In the genomic region with DNA sequence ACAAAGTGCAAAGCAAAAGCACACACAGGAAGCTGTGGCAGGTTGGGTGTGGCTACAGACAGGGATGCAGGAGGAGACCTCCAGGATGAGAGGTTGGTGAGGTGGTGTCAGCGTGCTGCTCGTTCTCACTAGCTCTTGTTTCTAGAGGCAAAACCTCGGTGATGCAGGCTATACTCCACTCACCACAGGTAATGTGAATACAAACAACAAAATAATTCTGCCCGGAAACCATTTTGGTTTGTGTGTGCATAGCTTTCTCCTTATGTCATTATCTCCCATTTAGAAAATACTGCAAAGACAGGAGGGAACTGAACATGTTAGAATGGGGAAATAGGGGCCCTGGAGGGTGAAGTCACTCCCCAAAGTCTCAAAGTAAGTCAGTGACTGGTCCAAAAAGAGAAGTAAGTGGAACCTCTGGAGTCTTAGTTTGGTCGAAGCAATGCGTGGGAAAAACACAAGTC, we compare ENCODE assay signal across 8 cellular contexts. TPM values are rescaled to one million over a fixed set of nuclear protein-coding genes. Genes with fewer than 3 reads are reported as not detected.
A peak's percentile ranks its signal among the peaks of the same experiment; 100 is the strongest.
DNase-seq lines count a peak whose midpoint lies in the region; ATAC-seq lines count a peak whose summit lies in the region.

No MANE protein-coding gene starts in this region.

- no CpG with 5 or more reads among the region's 6 CpGs for WGBS in mesendoderm (ENCODE audit: extremely low coverage, insufficient coverage, low lambda C conversion rate)

- DNase-seq in GF-D8 (lab: John Stamatoyannopoulos, UW) = peak; percentile 83
- peak; percentile 89 to 92 for DNase-seq in Kasumi-1 (lab: John Stamatoyannopoulos, UW)
- peak; percentile 49 for DNase-seq in activated CD4-positive, alpha-beta T cell treated with anti-CD3 and anti-CD28 coated beads for 48 hours
- DNase-seq in mesendoderm = peak; percentile 26
- no peak for DNase-seq in dedifferentiated amniotic fluid mesenchymal stem cell (ENCODE audit: extremely low spot score)
- DNase-seq in LoVo (ENCODE audit: low spot score) = no peak
- no peak for DNase-seq in GOT3 (lab: John Stamatoyannopoulos, UW)

- H3K4me3 ChIP-seq in mesendoderm (ENCODE audit: low read length) = no peak overlapping the region

- no peak overlapping the region for H3K23ac ChIP-seq in mesendoderm (ENCODE audit: low read length)

- H3K27me3 ChIP-seq in mesendoderm (ENCODE audit: insufficient read depth, low read length, poor library complexity) = no peaks in the 10 kb centered on the region

- H3K4ac ChIP-seq in mesendoderm (ENCODE audit: low read depth, low read length) = no peak overlapping the region

- H3K79me1 ChIP-seq in mesendoderm (ENCODE audit: low read length) = no peaks in the 10 kb centered on the region

- ATAC-seq in HG02763 (IDR thresholded peaks at IDR 0.05; ENCODE audit: unreplicated experiment) = no peak

- no peak overlapping the region for H2AK5ac ChIP-seq in mesendoderm (ENCODE audit: low read length)

- H3K9ac ChIP-seq in mesendoderm (ENCODE audit: low read length) = no peak overlapping the region

- H3K27ac ChIP-seq in mesendoderm (ENCODE audit: low read depth, low read length) = no peak overlapping the region

- no peak overlapping the region for H3K18ac ChIP-seq in mesendoderm (ENCODE audit: low read length)

- H2BK15ac ChIP-seq in mesendoderm (replicated peaks; ENCODE audit: low read depth) = no peak overlapping the region

- no peaks in the 10 kb centered on the region for H3K36me3 ChIP-seq in mesendoderm (ENCODE audit: control insufficient read depth, insufficient read depth, low read length)

- H3K4me2 ChIP-seq in mesendoderm (ENCODE audit: low read length) = no peak overlapping the region

- H4K5ac ChIP-seq in mesendoderm (ENCODE audit: low read length) = no peak overlapping the region

- no peaks in the 10 kb centered on the region for H3K79me2 ChIP-seq in mesendoderm (ENCODE audit: control insufficient read depth, insufficient read depth, low read length)

- peaks cover 11% of the 10 kb centered on the region for H3K4me1 ChIP-seq in mesendoderm (ENCODE audit: control insufficient read depth, low read depth, low read length)

- no peak overlapping the region for H3K56ac ChIP-seq in mesendoderm (ENCODE audit: low read length)

- no peak overlapping the region for H2BK120ac ChIP-seq in mesendoderm (ENCODE audit: low read depth, low read length)

- no peak overlapping the region for H2BK5ac ChIP-seq in mesendoderm (ENCODE audit: low read length)

- no peak overlapping the region for H4K8ac ChIP-seq in mesendoderm (ENCODE audit: low read depth, low read length)

RNA-seq across cellular contexts. Expression of a gene that starts 9.4 kb away (rescaled TPM):
- 20.9 TPM for polyA plus RNA-seq in mesendoderm (2013, experiment 1 of 2)
- polyA plus RNA-seq in mesendoderm (2013, experiment 2 of 2) = 22.8 TPM

RNA-seq across cellular contexts. Expression of a gene that starts 39.2 kb away (rescaled TPM):
- 0.03 TPM for polyA plus RNA-seq in mesendoderm (2013, experiment 1 of 2)
- 0.04 TPM for polyA plus RNA-seq in mesendoderm (2013, experiment 2 of 2)

Comparison
In these comparisons a context has a peak if more than half of its experiments do, and no peak if none do; other contexts are left out.
1. DNase-seq: peak in GF-D8 (single experiment), Kasumi-1 (2 of 2), activated CD4-positive, alpha-beta T cell treated with anti-CD3 and anti-CD28 coated beads for 48 hours (single experiment) and mesendoderm (single experiment); none in dedifferentiated amniotic fluid mesenchymal stem cell (single experiment), LoVo (single experiment) and GOT3 (single experiment).